In genomic region chrX:49879656-49880277, GRCh38 we compare ENCODE assay signal across 8 cellular contexts. TPM values are rescaled to one million over a fixed set of nuclear protein-coding genes. Genes with fewer than 3 reads are reported as not detected.
DNase-seq lines count a peak whose midpoint lies in the region; ATAC-seq and TF ChIP-seq lines count a peak whose summit lies in the region.

No MANE protein-coding gene starts in this region.

- no peaks in the 10 kb centered on the region for H3K27me3 ChIP-seq in GM06990 (replicated peaks; ENCODE audit: control insufficient read depth, insufficient read depth, low read length)
- no peaks in the 10 kb centered on the region for H3K27me3 ChIP-seq in gastroesophageal sphincter
- H3K27me3 ChIP-seq in parathyroid adenoma (ENCODE audit: control insufficient read depth, insufficient read depth, low read length), result no peaks in the 10 kb centered on the region

- TF ChIP-seq POLR2A in gastroesophageal sphincter (IDR thresholded peaks at IDR 0.05), result no peak

- H2AFZ ChIP-seq in parathyroid adenoma, result peak overlapping the region; percentile 91

- H3K9me3 ChIP-seq in gastroesophageal sphincter (no peaks in the 10 kb centered on the region), parathyroid adenoma (ENCODE audit: control insufficient read depth, low read length) (no peaks in the 10 kb centered on the region)

- H3K27ac ChIP-seq in VCaP, result peak overlapping the region; percentile 47
- H3K27ac ChIP-seq in gastroesophageal sphincter, result peak overlapping the region; percentile 70 to 88 (median 86)
- peak overlapping the region; percentile 94 for H3K27ac ChIP-seq in parathyroid adenoma

- peak overlapping the region; percentile 67 for H3K4me3 ChIP-seq in GM06990 (replicated peaks; ENCODE audit: low read depth, low read length)
- peak overlapping the region; percentile 66 to 69 for H3K4me3 ChIP-seq in gastroesophageal sphincter
- H3K4me3 ChIP-seq in parathyroid adenoma (ENCODE audit: low read depth, low read length), result peak overlapping the region; percentile 62

- H3K79me2 ChIP-seq in parathyroid adenoma, result no peaks in the 10 kb centered on the region

- peak overlapping the region; percentile 72 for H3K4me2 ChIP-seq in parathyroid adenoma (ENCODE audit: low read length)

- no peak for TF ChIP-seq CTCF in GM06990 (IDR thresholded peaks at IDR 0.05; ENCODE audit: insufficient read depth, low read length, poor library complexity, severe bottlenecking)
- no peak for TF ChIP-seq CTCF in VCaP (conservative IDR thresholded peaks at IDR 0.05)
- no peak for TF ChIP-seq CTCF in gastroesophageal sphincter (IDR thresholded peaks at IDR 0.05)
- TF ChIP-seq CTCF in parathyroid adenoma (IDR thresholded peaks at IDR 0.05), result no peak

- ATAC-seq in HG02852 (IDR thresholded peaks at IDR 0.05; ENCODE audit: unreplicated experiment), result peak; percentile 12
- ATAC-seq in gastroesophageal sphincter, result peak; percentile 19
- no peak for ATAC-seq in GM19467 (IDR thresholded peaks at IDR 0.05; ENCODE audit: unreplicated experiment)

- no peak overlapping the region for H3K9ac ChIP-seq in parathyroid adenoma

- no peak for TF ChIP-seq EP300 in gastroesophageal sphincter (IDR thresholded peaks at IDR 0.05)

- 34% methylated on average over 6 of the region's 55 CpGs; no CpG with 5 or more reads in 1 of the 2 donors for WGBS in gastroesophageal sphincter (ENCODE audit: low coverage in 1 of 2), 2 donors

- H3K36me3 ChIP-seq in GM06990 (ENCODE audit: control insufficient read depth, insufficient read depth, low read length) (no peaks in the 10 kb centered on the region), gastroesophageal sphincter (no peaks in the 10 kb centered on the region), parathyroid adenoma (ENCODE audit: control insufficient read depth, insufficient read depth, low read length) (no peaks in the 10 kb centered on the region)

- H3K4me1 ChIP-seq in gastroesophageal sphincter (peaks cover 0 to 44% (median 0%) of the 10 kb centered on the region in 3 donors), parathyroid adenoma (no peaks in the 10 kb centered on the region)

- DNase-seq in GM06990 (ENCODE audit: extremely low read depth, insufficient read length), result no peak
- no peak for DNase-seq in activated gamma-delta T cell treated with Interleukin-2 at 50 U/mL for 16 hours
- DNase-seq in NCI-H1930 (lab: John Stamatoyannopoulos, UW), result no peak

RNA-seq across cellular contexts. Expression of gene USP27X, which starts 0.5 kb away (rescaled TPM):
- 1 to 10 TPM; 3.1 to 5.0 (median 4.6) TPM for total RNA-seq in gastroesophageal sphincter

RNA-seq across cellular contexts. Expression of gene CLCN5, which starts 42.6 kb away (rescaled TPM):
- 1 to 10 TPM; 3.2 to 5.9 (median 3.8) TPM for total RNA-seq in gastroesophageal sphincter

RNA-seq across cellular contexts. Expression of gene PAGE4, which starts 50.7 kb away (rescaled TPM):
- 1 to 10 TPM in 3 of 4 donors, not detected in 1; 2.8 to 4.6 (median 4.5) TPM for total RNA-seq in gastroesophageal sphincter
